Comparison of ENCODE assay signal across 14 cellular contexts in genomic region chr11:133697161-133697560, GRCh38.
"Had no signal": no experiment of that assay in that cellular context is flagged by ENCODE, and none has a peak within 500 bp of the region (broad histone marks: within the 10 kb centered on the region; RNA-seq: fewer than 3 reads in every experiment).

No MANE protein-coding gene starts in this region.

- DNase-seq: activated CD4-positive, alpha-beta T cell treated with anti-CD3 and anti-CD28 coated beads, Interleukin-2, amount 10 ng/mL, durations not matched to agents 24 days and 14 days; activated CD4-positive, CD25-positive, alpha-beta regulatory T cell; activated CD8-positive, alpha-beta T cell treated with anti-CD3 and anti-CD28 coated beads, Interleukin-2, amount 10 ng/mL, durations not matched to agents 7 days and 5 days; activated naive CD4-positive, alpha-beta T cell treated with anti-CD3 and anti-CD28 coated beads, Interleukin-2, amount 50 U/mL, for 16 hours; activated T-cell treated with anti-CD3 and anti-CD28 coated beads, Interleukin-2, amount 50 U/mL, for 4 hours; effector memory CD8-positive, alpha-beta T cell; hippocampal formation; stimulated activated naive B cell treated with anti-CD40 and anti-IgM and Interleukin-4, amounts not matched to agents 10 μg/mL and 1 μg/mL and 100 μg/mL, for 72 hours; T1000; upper lobe of right lung had no signal

- H3K27me3 Mint-ChIP-seq: activated CD4-positive, alpha-beta T cell treated with anti-CD3 and anti-CD28 coated beads, Interleukin-2, amount 10 ng/mL, durations not matched to agents 24 days and 14 days; effector memory CD8-positive, alpha-beta T cell; natural killer cell treated with Interleukin-12 subunit alpha and Interleukin-12 subunit beta and Interleukin-15 and Interleukin-18, amount 100 ng/mL, for 72 hours; stimulated activated naive B cell treated with anti-CD40 and anti-IgM and Interleukin-4, amounts not matched to agents 10 μg/mL and 1 μg/mL and 100 μg/mL, for 72 hours had no signal

- H3K27ac ChIP-seq: parathyroid adenoma, thoracic aorta, upper lobe of right lung had no signal

- H3K9me3 ChIP-seq: thoracic aorta, upper lobe of right lung had no signal

- H3K4me3 Mint-ChIP-seq: activated CD4-positive, alpha-beta T cell treated with anti-CD3 and anti-CD28 coated beads, Interleukin-2, amount 10 ng/mL, durations not matched to agents 24 days and 14 days; activated CD8-positive, alpha-beta T cell treated with anti-CD3 and anti-CD28 coated beads, Interleukin-2, amount 10 ng/mL, durations not matched to agents 7 days and 5 days; activated T-cell treated with anti-CD3 and anti-CD28 coated beads, Interleukin-2, amount 50 U/mL, for 4 hours; effector memory CD8-positive, alpha-beta T cell; mesothelial cell of epicardium; natural killer cell treated with Interleukin-12 subunit alpha and Interleukin-12 subunit beta and Interleukin-15 and Interleukin-18, amount 100 ng/mL, for 72 hours; stimulated activated naive B cell treated with anti-CD40 and anti-IgM and Interleukin-4, amounts not matched to agents 10 μg/mL and 1 μg/mL and 100 μg/mL, for 72 hours had no signal

- H3K4me1 Mint-ChIP-seq: activated CD4-positive, alpha-beta T cell treated with anti-CD3 and anti-CD28 coated beads, Interleukin-2, amount 10 ng/mL, durations not matched to agents 24 days and 14 days; mesothelial cell of epicardium; stimulated activated naive B cell treated with anti-CD40 and anti-IgM and Interleukin-4, amounts not matched to agents 10 μg/mL and 1 μg/mL and 100 μg/mL, for 72 hours had no signal

- ATAC-seq: activated CD8-positive, alpha-beta T cell treated with anti-CD3 and anti-CD28 coated beads, Interleukin-2, amount 10 ng/mL, durations not matched to agents 7 days and 5 days; activated T-cell treated with anti-CD3 and anti-CD28 coated beads, Interleukin-2, amount 50 U/mL, for 4 hours; effector memory CD8-positive, alpha-beta T cell; natural killer cell treated with Interleukin-12 subunit alpha and Interleukin-12 subunit beta and Interleukin-15 and Interleukin-18, amount 100 ng/mL, for 72 hours; stimulated activated naive B cell treated with anti-CD40 and anti-IgM and Interleukin-4, amounts not matched to agents 10 μg/mL and 1 μg/mL and 100 μg/mL, for 72 hours; upper lobe of right lung had no signal

- H3K36me3 Mint-ChIP-seq: mesothelial cell of epicardium; natural killer cell treated with Interleukin-12 subunit alpha and Interleukin-12 subunit beta and Interleukin-15 and Interleukin-18, amount 100 ng/mL, for 72 hours; stimulated activated naive B cell treated with anti-CD40 and anti-IgM and Interleukin-4, amounts not matched to agents 10 μg/mL and 1 μg/mL and 100 μg/mL, for 72 hours had no signal

- H3K4me1 ChIP-seq: parathyroid adenoma, upper lobe of right lung had no signal

- H3K36me3 ChIP-seq: thoracic aorta, upper lobe of right lung had no signal

- H3K9me3 Mint-ChIP-seq: activated CD4-positive, alpha-beta T cell treated with anti-CD3 and anti-CD28 coated beads, Interleukin-2, amount 10 ng/mL, durations not matched to agents 24 days and 14 days; activated T-cell treated with anti-CD3 and anti-CD28 coated beads, Interleukin-2, amount 50 U/mL, for 4 hours; mesothelial cell of epicardium; stimulated activated naive B cell treated with anti-CD40 and anti-IgM and Interleukin-4, amounts not matched to agents 10 μg/mL and 1 μg/mL and 100 μg/mL, for 72 hours had no signal

- H3K4me3 ChIP-seq: thoracic aorta, upper lobe of right lung had no signal

- H3K27ac Mint-ChIP-seq: activated CD4-positive, alpha-beta T cell treated with anti-CD3 and anti-CD28 coated beads, Interleukin-2, amount 10 ng/mL, durations not matched to agents 24 days and 14 days; activated CD8-positive, alpha-beta T cell treated with anti-CD3 and anti-CD28 coated beads, Interleukin-2, amount 10 ng/mL, durations not matched to agents 7 days and 5 days; effector memory CD8-positive, alpha-beta T cell; mesothelial cell of epicardium; natural killer cell treated with Interleukin-12 subunit alpha and Interleukin-12 subunit beta and Interleukin-15 and Interleukin-18, amount 100 ng/mL, for 72 hours; stimulated activated naive B cell treated with anti-CD40 and anti-IgM and Interleukin-4, amounts not matched to agents 10 μg/mL and 1 μg/mL and 100 μg/mL, for 72 hours had no signal

- H3K27me3 ChIP-seq: upper lobe of right lung had no signal
